Comparison of ENCODE assay signal across 1 cellular context in the genomic region with DNA sequence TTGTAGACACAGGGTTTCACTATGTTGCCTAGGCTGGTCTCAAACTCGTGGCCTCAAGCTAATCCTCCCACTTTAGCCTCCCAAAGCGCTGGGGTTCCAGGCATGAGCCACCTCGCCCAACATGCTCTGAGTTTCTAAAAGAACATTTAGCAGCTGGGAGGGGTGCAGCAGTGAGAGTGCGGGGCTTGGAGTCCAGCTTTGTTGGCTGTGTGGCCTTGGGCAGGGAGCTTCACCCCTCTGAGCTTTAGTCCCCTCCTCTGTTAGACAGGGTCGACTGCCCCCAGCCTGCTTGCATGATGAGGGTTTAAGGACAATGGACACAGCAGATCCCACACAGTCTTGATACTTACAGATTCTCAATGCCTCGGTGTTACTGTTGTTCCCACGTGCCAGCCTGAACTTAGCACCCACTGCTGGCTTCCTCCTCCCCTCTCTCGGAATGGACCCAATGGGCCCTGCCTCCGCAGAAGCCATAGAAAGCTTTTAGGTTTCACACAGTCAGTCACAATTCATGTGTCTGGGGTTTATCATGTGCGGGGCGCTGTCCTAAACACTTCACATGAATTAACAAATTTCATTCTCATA.
TF ChIP-seq lines count a peak whose summit lies in the region.

No MANE protein-coding gene starts in this region.

TF ChIP-seq in H1, 55 proteins besides CTCF, POLR2A, EP300 and RAD21:
- 0 out of 2 replicates have a peak, but pooled peaks have one; percentile 28 for TF ChIP-seq KDM1A (IDR thresholded peaks at IDR 0.05; ENCODE audit: borderline replicate concordance, low read length)
- TF ChIP-seq SP4 (IDR thresholded peaks at IDR 0.05; ENCODE audit: low read length) = no peak
